Comparison of ENCODE assay signal across 9 cellular contexts in the genomic region with DNA sequence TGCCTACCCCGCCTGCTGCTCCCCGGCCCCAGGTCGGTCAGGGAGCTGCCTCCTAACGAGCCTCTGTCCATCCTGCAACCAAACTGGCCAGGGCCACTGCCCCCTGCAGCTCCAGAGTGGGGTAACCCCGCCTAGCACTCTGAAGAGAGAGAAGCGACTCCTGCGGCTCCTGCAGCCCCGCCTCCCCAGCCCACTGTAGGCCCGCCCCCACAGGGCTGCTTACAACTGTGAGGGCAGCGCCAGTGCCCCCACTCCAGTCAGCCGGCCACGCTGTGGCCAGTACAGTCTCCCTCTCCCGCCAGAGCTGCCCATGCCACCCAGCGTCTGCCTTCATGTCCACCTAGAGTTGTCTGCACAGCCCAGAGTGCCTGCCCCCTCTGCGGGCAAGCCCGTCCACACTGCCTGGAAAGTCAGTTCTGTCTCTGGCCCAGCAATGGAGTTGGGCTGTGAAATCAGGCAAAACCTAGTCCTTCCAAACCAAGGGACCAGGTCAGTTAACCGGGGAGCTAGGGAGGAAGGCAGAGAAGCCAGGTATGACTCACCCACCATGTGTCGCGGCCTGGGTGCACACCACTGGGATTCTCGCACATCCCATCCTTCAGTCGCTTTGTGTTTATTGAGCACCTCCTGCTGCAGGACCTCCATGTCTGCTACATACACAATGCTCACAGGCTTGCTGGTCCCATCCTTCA. TPM values are rescaled to one million over a fixed set of nuclear protein-coding genes. Genes with fewer than 3 reads are reported as not detected.
DNase-seq lines count a peak whose midpoint lies in the region; ATAC-seq and TF ChIP-seq lines count a peak whose summit lies in the region.
"Had no signal": no experiment of that assay in that cellular context is flagged by ENCODE, and none has a peak within 500 bp of the region (broad histone marks: within the 10 kb centered on the region; RNA-seq: fewer than 3 reads in every experiment).

No MANE protein-coding gene starts in this region.

- no peaks in the 10 kb centered on the region for H3K27me3 ChIP-seq in smooth muscle cell (ENCODE audit: low read depth)

- peak overlapping the region; percentile 40 for H3K9ac ChIP-seq in smooth muscle cell (ENCODE audit: low read depth)

- H3K9me3 ChIP-seq in smooth muscle cell (replicated peaks; ENCODE audit: low read depth): no peaks in the 10 kb centered on the region

- H3K4me1 ChIP-seq in smooth muscle cell (ENCODE audit: low read depth): peaks cover 30% of the 10 kb centered on the region

- H3K4me3 Mint-ChIP-seq in HFFc6: peak overlapping the region; percentile 62
- H3K4me3 Mint-ChIP-seq in activated naive CD8-positive, alpha-beta T cell treated with anti-CD3 and anti-CD28 coated beads for 36 hours: peak overlapping the region; percentile 19
- H3K4me3 Mint-ChIP-seq: stimulated activated naive CD8-positive, alpha-beta T cell treated with anti-CD3 and anti-CD28 coated beads, Interleukin-15, Interleukin-2, amounts not matched to agents 100 ng/mL and 50 ng/mL, for 24 hours had no signal

- H3K79me2 ChIP-seq in smooth muscle cell (ENCODE audit: low read depth): peaks cover 3% of the 10 kb centered on the region

- H3K27me3 Mint-ChIP-seq in HFFc6 (ENCODE audit: insufficient read depth): peaks cover 13% of the 10 kb centered on the region
- H3K27me3 Mint-ChIP-seq in activated naive CD8-positive, alpha-beta T cell treated with anti-CD3 and anti-CD28 coated beads for 36 hours: no peaks in the 10 kb centered on the region
- H3K27me3 Mint-ChIP-seq: stimulated activated naive CD8-positive, alpha-beta T cell treated with anti-CD3 and anti-CD28 coated beads, Interleukin-15, Interleukin-2, amounts not matched to agents 100 ng/mL and 50 ng/mL, for 24 hours had no signal

- peaks cover 75% of the 10 kb centered on the region for H3K4me1 Mint-ChIP-seq in HFFc6 (ENCODE audit: low read depth)
- peaks cover 15% of the 10 kb centered on the region for H3K4me1 Mint-ChIP-seq in activated naive CD8-positive, alpha-beta T cell treated with anti-CD3 and anti-CD28 coated beads for 36 hours

- no peaks in the 10 kb centered on the region for H4K20me1 ChIP-seq in smooth muscle cell (ENCODE audit: low read depth)

- TF ChIP-seq CTCF in HFFc6 (IDR thresholded peaks at IDR 0.05): peak; percentile 60
- TF ChIP-seq CTCF in smooth muscle cell (IDR thresholded peaks at IDR 0.05; ENCODE audit: borderline replicate concordance, insufficient read depth, poor library complexity, severe bottlenecking): no peak

- H3K27ac ChIP-seq in smooth muscle cell (ENCODE audit: low read depth): peak overlapping the region; percentile 67

- DNase-seq in ACHN (peak; percentile 90), HFFc6 (peak; percentile 55), hepatic stellate cell (ENCODE audit: low spot score) (peak; percentile 84), smooth muscle cell (lab: John Stamatoyannopoulos, UW; ENCODE audit: unreplicated experiment) (peak; percentile 48)
- DNase-seq in activated naive CD8-positive, alpha-beta T cell treated with anti-CD3 and anti-CD28 coated beads for 36 hours: peak; percentile 34

- no peak overlapping the region for H2AFZ ChIP-seq in smooth muscle cell (ENCODE audit: low read depth)

- peak overlapping the region; percentile 22 for H3K4me3 ChIP-seq in smooth muscle cell

- H3K4me2 ChIP-seq in smooth muscle cell: peak overlapping the region; percentile 82

- H3K36me3 ChIP-seq in smooth muscle cell (ENCODE audit: low read depth): no peaks in the 10 kb centered on the region

- H3K27ac Mint-ChIP-seq in HFFc6: peak overlapping the region; percentile 95
- H3K27ac Mint-ChIP-seq in activated naive CD8-positive, alpha-beta T cell treated with anti-CD3 and anti-CD28 coated beads for 36 hours: no peak overlapping the region
- H3K27ac Mint-ChIP-seq: stimulated activated naive CD8-positive, alpha-beta T cell treated with anti-CD3 and anti-CD28 coated beads, Interleukin-15, Interleukin-2, amounts not matched to agents 100 ng/mL and 50 ng/mL, for 24 hours had no signal

- 30% methylated on average over 19 of the region's 21 CpGs for WGBS in smooth muscle cell (ENCODE audit: low lambda C conversion rate)

- peaks cover 35% of the 10 kb centered on the region for H3F3A ChIP-seq in smooth muscle cell (ENCODE audit: low read depth)

- peaks cover 11% of the 10 kb centered on the region; the same call in 1 of the 2 replicates for H3K36me3 Mint-ChIP-seq in HFFc6 (ENCODE audit: low read depth)
- no peaks in the 10 kb centered on the region for H3K36me3 Mint-ChIP-seq in activated naive CD8-positive, alpha-beta T cell treated with anti-CD3 and anti-CD28 coated beads for 36 hours

- ATAC-seq in HG02885 (IDR thresholded peaks at IDR 0.05; ENCODE audit: poor library complexity, unreplicated experiment) (no peak), HG03095 (IDR thresholded peaks at IDR 0.05; ENCODE audit: unreplicated experiment) (no peak), HG03439 (IDR thresholded peaks at IDR 0.05; ENCODE audit: unreplicated experiment) (no peak)

- in situ Hi-C loops in ACHN (cut with HindIII; ENCODE audit: low pct_ligation_motif_present, low pct_unique_long_range_greater_than_20kb, low sequenced_read_pairs): no loop called here

- H3K9me3 Mint-ChIP-seq in HFFc6: no peaks in the 10 kb centered on the region; the same call in 1 of the 2 replicates
- no peaks in the 10 kb centered on the region for H3K9me3 Mint-ChIP-seq in activated naive CD8-positive, alpha-beta T cell treated with anti-CD3 and anti-CD28 coated beads for 36 hours
- H3K9me3 Mint-ChIP-seq: stimulated activated naive CD8-positive, alpha-beta T cell treated with anti-CD3 and anti-CD28 coated beads, Interleukin-15, Interleukin-2, amounts not matched to agents 100 ng/mL and 50 ng/mL, for 24 hours had no signal

RNA-seq across cellular contexts. Expression of gene UCN2, which starts 2.4 kb away (rescaled TPM):
- 1 to 10 TPM; 4.3 to 6.4 (median 5.0) TPM for total RNA-seq in HFFc6 (2021; fragmentation: NEBNext Ultra II Directional; extraction: Animal tissue kit (Norgen Biotek cat#: 25700))
- total RNA-seq in activated naive CD8-positive, alpha-beta T cell treated with anti-CD3 and anti-CD28 coated beads for 36 hours: not detected
- 6.1 and 7.0 TPM in 2 replicates for total RNA-seq in smooth muscle cell
- 4.3 and 11.6 TPM in 2 replicates for polyA plus RNA-seq in smooth muscle cell

RNA-seq across cellular contexts. Expression of gene PFKFB4, which starts 4.6 kb away (rescaled TPM):
- 10 to 100 TPM in 1 of 6 experiments, 1 to 10 TPM in 5; 7.5 to 10.5 (median 8.9) TPM for total RNA-seq in HFFc6 (2021; fragmentation: NEBNext Ultra II Directional; extraction: Animal tissue kit (Norgen Biotek cat#: 25700))
- total RNA-seq in activated naive CD8-positive, alpha-beta T cell treated with anti-CD3 and anti-CD28 coated beads for 36 hours: 10 to 100 TPM; 33.7 to 36.1 TPM
- total RNA-seq in smooth muscle cell: 41.4 and 48.8 TPM in 2 replicates
- polyA plus RNA-seq in smooth muscle cell: 37.4 and 47.7 TPM in 2 replicates

RNA-seq across cellular contexts. Expression of gene COL7A1, which starts 33.9 kb away (rescaled TPM):
- 100 to 1,000 TPM in 1 of 6 experiments, 10 to 100 TPM in 5; 74.9 to 113 (median 80.8) TPM for total RNA-seq in HFFc6 (2021; fragmentation: NEBNext Ultra II Directional; extraction: Animal tissue kit (Norgen Biotek cat#: 25700))
- 1 to 10 TPM; 1.4 to 1.8 TPM for total RNA-seq in activated naive CD8-positive, alpha-beta T cell treated with anti-CD3 and anti-CD28 coated beads for 36 hours
- total RNA-seq in smooth muscle cell: 45.9 and 57.3 TPM in 2 replicates
- polyA plus RNA-seq in smooth muscle cell: 80.7 and 173 TPM in 2 replicates

RNA-seq across cellular contexts. Expression of gene UQCRC1, which starts 48.3 kb away (rescaled TPM):
- total RNA-seq in HFFc6 (2021; fragmentation: NEBNext Ultra II Directional; extraction: Animal tissue kit (Norgen Biotek cat#: 25700)): 100 to 1,000 TPM; 254 to 322 (median 276) TPM
- 100 to 1,000 TPM; 193 to 209 TPM for total RNA-seq in activated naive CD8-positive, alpha-beta T cell treated with anti-CD3 and anti-CD28 coated beads for 36 hours
- total RNA-seq in smooth muscle cell: 206 and 250 TPM in 2 replicates
- 425 and 428 TPM in 2 replicates for polyA plus RNA-seq in smooth muscle cell

RNA-seq across cellular contexts. Expression of gene SHISA5, which starts 57.2 kb away (rescaled TPM):
- 100 to 1,000 TPM; 266 to 286 (median 277) TPM for total RNA-seq in HFFc6 (2021; fragmentation: NEBNext Ultra II Directional; extraction: Animal tissue kit (Norgen Biotek cat#: 25700))
- total RNA-seq in activated naive CD8-positive, alpha-beta T cell treated with anti-CD3 and anti-CD28 coated beads for 36 hours: 10 to 100 TPM; 68.8 to 73.5 TPM
- total RNA-seq in smooth muscle cell: 111 and 124 TPM in 2 replicates
- 297 and 333 TPM in 2 replicates for polyA plus RNA-seq in smooth muscle cell

Comparison
In these comparisons a context has a peak if more than half of its experiments do, and no peak if none do; other contexts are left out.
1. DNase-seq: peak in every context shown above with its lines; median percentile 90 in ACHN; 84 in hepatic stellate cell; 55 in HFFc6; 48 in smooth muscle cell; 34 in activated naive CD8-positive, alpha-beta T cell treated with anti-CD3 and anti-CD28 coated beads for 36 hours.
2. RNA of gene COL7A1, which starts 33.9 kb away (total RNA-seq): 74.9 to 113 TPM in HFFc6 and 45.9 to 57.3 TPM in smooth muscle cell; 1.4 to 1.8 TPM in activated naive CD8-positive, alpha-beta T cell treated with anti-CD3 and anti-CD28 coated beads for 36 hours; every median in the first group is over 10 times any median in the second.